26 cellular contexts compared by ENCODE assay signal in genomic region chr11:122050021-122050710, GRCh38.
DNase-seq lines count a peak whose midpoint lies in the region; ATAC-seq and TF ChIP-seq lines count a peak whose summit lies in the region.
"Had no signal": no experiment of that assay in that cellular context is flagged by ENCODE, and none has a peak within 500 bp of the region (broad histone marks: within the 10 kb centered on the region; RNA-seq: fewer than 3 reads in every experiment).

No MANE protein-coding gene starts in this region.

- H3K4me1 Mint-ChIP-seq in HFFc6 (ENCODE audit: low read depth): peaks cover 56% of the 10 kb centered on the region
- H3K4me1 Mint-ChIP-seq: B cell had no signal

- peak overlapping the region; percentile 55 for H3K27ac Mint-ChIP-seq in HFFc6
- H3K27ac Mint-ChIP-seq: B cell; CD8-positive, alpha-beta T cell had no signal

- peak; percentile 20 for ATAC-seq in esophagus mucosa
- ATAC-seq in GM19455 (IDR thresholded peaks at IDR 0.05; ENCODE audit: unreplicated experiment): no peak
- ATAC-seq: A549; CD8-positive, alpha-beta T cell; HepG2; K562 had no signal

- H3K27ac ChIP-seq in SJCRH30: peak overlapping the region; percentile 5; the same call in 1 of the 2 replicates
- H3K27ac ChIP-seq in osteoblast (ENCODE audit: low read depth, low read length): peak overlapping the region; percentile 17
- no peak overlapping the region for H3K27ac ChIP-seq in prostate gland
- H3K27ac ChIP-seq: A549, C4-2B, PC-9 had no signal

- peaks cover 9% of the 10 kb centered on the region for H3K4me1 ChIP-seq in SJCRH30
- peaks cover 27% of the 10 kb centered on the region for H3K4me1 ChIP-seq in osteoblast (ENCODE audit: insufficient read depth, low read length)
- H3K4me1 ChIP-seq in prostate gland (replicated peaks): no peaks in the 10 kb centered on the region
- H3K4me1 ChIP-seq: A549, Caco-2 had no signal

- H3K9me3 ChIP-seq in SJCRH30 (replicated peaks) (0 out of 2 replicates have a peak, but pooled peaks cover 6% of the 10 kb centered on the region), osteoblast (ENCODE audit: low read depth, low read length) (no peaks in the 10 kb centered on the region), prostate gland (no peaks in the 10 kb centered on the region)

- TF ChIP-seq CTCF in HFFc6 (IDR thresholded peaks at IDR 0.05) (no peak), osteoblast (IDR thresholded peaks at IDR 0.05; ENCODE audit: extremely low read depth, low read depth, low read length) (no peak), prostate gland (IDR thresholded peaks at IDR 0.05) (no peak)

- H4K20me1 ChIP-seq in osteoblast (ENCODE audit: insufficient read depth, low read length): no peaks in the 10 kb centered on the region

- H2AFZ ChIP-seq in osteoblast (ENCODE audit: low read length): no peak overlapping the region
- H2AFZ ChIP-seq: PC-9 had no signal

- intact Hi-C loops in prostate gland (cut with DNase I): no loop called here

- peaks cover 5% of the 10 kb centered on the region for H3K27me3 Mint-ChIP-seq in HFFc6 (ENCODE audit: insufficient read depth)

- H3K4me3 Mint-ChIP-seq in HFFc6: no peak overlapping the region
- H3K4me3 Mint-ChIP-seq: B cell; CD8-positive, alpha-beta T cell had no signal

- peaks cover 7% of the 10 kb centered on the region for H3K79me2 ChIP-seq in osteoblast (ENCODE audit: insufficient read depth, low read length)

- DNase-seq in HFFc6 (no peak), SJCRH30 (peak; percentile 30 to 56), osteoblast (ENCODE audit: insufficient read length, low spot score, missing footprints) (peak; percentile 6), prostate gland (ENCODE audit: low spot score) (no peak), activated gamma-delta T cell (lab: John Stamatoyannopoulos, UW) (no peak), amygdala (lab: John Stamatoyannopoulos, UW) (no peak)
- DNase-seq: Caco-2; CD8-positive, alpha-beta T cell; DMS79; EL; GF-D8; Kasumi-1; MG63; NCI-H2029; NCI-H446; NCI-H526 treated with DMSO at 0.1 percent for 48 hours; PC-9; RPMI8226; SHP77 had no signal

- no peaks in the 10 kb centered on the region for H3K36me3 ChIP-seq in SJCRH30
- peaks cover 39% of the 10 kb centered on the region for H3K36me3 ChIP-seq in osteoblast (ENCODE audit: insufficient read depth, low read length)
- no peaks in the 10 kb centered on the region for H3K36me3 ChIP-seq in prostate gland
- H3K36me3 ChIP-seq: MG63 had no signal

- no peak for TF ChIP-seq POLR2A in prostate gland (IDR thresholded peaks at IDR 0.05)

- H3K36me3 Mint-ChIP-seq in HFFc6 (ENCODE audit: low read depth): peaks cover 74% of the 10 kb centered on the region
- H3K36me3 Mint-ChIP-seq: CD8-positive, alpha-beta T cell had no signal

- H3K27me3 ChIP-seq in SJCRH30 (no peaks in the 10 kb centered on the region), osteoblast (ENCODE audit: insufficient read depth, low read length) (no peaks in the 10 kb centered on the region), prostate gland (replicated peaks; ENCODE audit: insufficient read depth) (no peaks in the 10 kb centered on the region)
- H3K27me3 ChIP-seq: MG63 had no signal

- WGBS in prostate gland: 95% methylated on average over 2 of the region's 2 CpGs

- no peak overlapping the region for H3K4me2 ChIP-seq in osteoblast (ENCODE audit: insufficient read depth, low read length)
- H3K4me2 ChIP-seq: A549, PC-9 had no signal

- peaks cover 21% of the 10 kb centered on the region for H3K9me3 Mint-ChIP-seq in HFFc6

- H3K4me3 ChIP-seq in SJCRH30 (no peak overlapping the region), osteoblast (ENCODE audit: insufficient read depth, low read length) (no peak overlapping the region), prostate gland (no peak overlapping the region)
- H3K4me3 ChIP-seq: A549, K562, MG63, PC-9 had no signal

Comparison
In these comparisons a context has a peak if more than half of its experiments do, and no peak if none do; other contexts are left out.
1. DNase-seq: peak in SJCRH30 (2 of 2) and osteoblast (single experiment); none in HFFc6 (single experiment), prostate gland (single experiment), activated gamma-delta T cell (single experiment) and amygdala (0 of 56).
2. H3K27ac ChIP-seq: peak in SJCRH30 (single experiment) and osteoblast (single experiment); none in prostate gland (0 of 2).